In the genomic region with DNA sequence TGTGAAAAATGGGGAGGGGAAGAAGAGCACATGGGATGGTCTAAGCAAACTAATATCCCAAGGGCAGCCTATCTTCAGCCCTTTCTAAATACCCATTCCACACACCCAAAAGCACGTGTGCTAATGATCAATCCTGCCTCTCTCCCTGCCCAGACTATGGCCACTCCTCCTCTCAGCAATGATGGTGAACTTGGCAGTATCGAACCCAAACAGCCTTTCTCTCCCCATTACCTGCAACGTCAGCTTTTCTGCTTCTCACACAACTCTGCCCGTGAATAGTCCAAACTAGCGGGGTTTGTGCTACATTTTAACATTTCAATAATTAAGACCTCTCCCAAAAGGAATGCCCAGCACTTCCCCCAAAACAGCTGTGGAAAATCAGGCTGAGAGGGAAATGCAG, we compare ENCODE assay signal across 17 cellular contexts. TPM values are rescaled to one million over a fixed set of nuclear protein-coding genes. Genes with fewer than 3 reads are reported as not detected.
DNase-seq lines count a peak whose midpoint lies in the region; ATAC-seq, FAIRE-seq and TF ChIP-seq lines count a peak whose summit lies in the region.
"Had no signal": no experiment of that assay in that cellular context is flagged by ENCODE, and none has a peak within 500 bp of the region (broad histone marks: within the 10 kb centered on the region; RNA-seq: fewer than 3 reads in every experiment).

No MANE protein-coding gene starts in this region.

- H2AFZ ChIP-seq in IMR-90 (replicated peaks; ENCODE audit: low read length, poor library complexity) = no peak overlapping the region
- H2AFZ ChIP-seq in H1 (ENCODE audit: low read length) = no peak overlapping the region

- H2AK5ac ChIP-seq in IMR-90 (ENCODE audit: low read depth, low read length) (no peak overlapping the region), H1 (ENCODE audit: low read depth, low read length) (no peak overlapping the region)

- peaks cover 23% of the 10 kb centered on the region for H3K9me1 ChIP-seq in IMR-90 (ENCODE audit: insufficient read depth, low read length)

- TF ChIP-seq POLR2A in IMR-90 (IDR thresholded peaks at IDR 0.05; ENCODE audit: low read depth, low read length) (no peak), H1 (IDR thresholded peaks at IDR 0.05; ENCODE audit: control extremely low read depth in 1 of 2, low read depth in 2 of 2, low read length in 2 of 2) (no peak)

- no peak for TF ChIP-seq CTCF in IMR-90 (conservative IDR thresholded peaks at IDR 0.05; ENCODE audit: low read depth, low read length)
- no peak for TF ChIP-seq CTCF in H1 (IDR thresholded peaks at IDR 0.05; ENCODE audit: control extremely low read depth in 1 of 3, insufficient read depth in 1 of 3, low read depth in 1 of 3, low read length in 3 of 3)
- TF ChIP-seq CTCF in neural crest cell (conservative IDR thresholded peaks at IDR 0.05) = no peak

- no TSS peak for BruUV-seq in IMR-90 (replicated peaks; lab: Mats Ljungman, UMichigan)

- H3K79me2 ChIP-seq in H1 (ENCODE audit: control insufficient read depth in 1 of 2, insufficient read depth in 2 of 2, low read length in 2 of 2) = peaks cover 7 to 98% of the 10 kb centered on the region in 2 experiments

- H4K5ac ChIP-seq in IMR-90 (ENCODE audit: low read depth, low read length) = no peak overlapping the region
- no peak overlapping the region for H4K5ac ChIP-seq in H1 (ENCODE audit: insufficient read length, low read depth, low read length)

- H3K4me1 Mint-ChIP-seq in neural crest cell = peaks cover 37% of the 10 kb centered on the region

- no peak for FAIRE-seq in H1 (lab: Jason Lieb, UNC)
- FAIRE-seq: G401.6 had no signal

- dilution Hi-C loops in IMR-90 (cut with HindIII; ENCODE audit: low sequenced_read_pairs, unreplicated experiment) = no loop called here

- H2BK5ac ChIP-seq in IMR-90 (ENCODE audit: low read depth, low read length, poor library complexity, severe bottlenecking) = no peak overlapping the region
- H2BK5ac ChIP-seq in H1 (ENCODE audit: low read depth, low read length) = peak overlapping the region; percentile 29; the same call in 1 of the 2 replicates

- intact Hi-C loops in IMR-90 (cut with micrococcal nuclease) = no loop called here

- H4K8ac ChIP-seq in IMR-90 (ENCODE audit: low read depth in 2 of 2, low read length in 2 of 2) (no peak overlapping the region), H1 (ENCODE audit: extremely low read depth, insufficient read depth, low read length) (no peak overlapping the region)

- H3K14ac ChIP-seq in IMR-90 (replicated peaks; ENCODE audit: low read depth, low read length) (peak overlapping the region; percentile 31; the same call in 1 of the 2 replicates), H1 (ENCODE audit: insufficient read length) (no peak overlapping the region)

- TF ChIP-seq RAD21 in IMR-90 (IDR thresholded peaks at IDR 0.05; ENCODE audit: low read length) (no peak), H1 (IDR thresholded peaks at IDR 0.05 in 1 of 2, conservative IDR thresholded peaks at IDR 0.05 in 1 of 2; ENCODE audit: low read depth in 2 of 2, low read length in 2 of 2) (no peak)

- no peak overlapping the region for H2AK9ac ChIP-seq in IMR-90 (replicated peaks; ENCODE audit: low read depth, low read length, poor library complexity)

- H3K18ac ChIP-seq in IMR-90 (ENCODE audit: low read depth, low read length) = no peak overlapping the region
- H3K18ac ChIP-seq in H1 (ENCODE audit: extremely low read depth, low read length) = peak overlapping the region; percentile 48; the same call in 1 of the 2 replicates

- H3K23ac ChIP-seq in IMR-90 (ENCODE audit: low read depth, low read length) (no peak overlapping the region), H1 (ENCODE audit: insufficient read length) (no peak overlapping the region)

- H3K27me3 ChIP-seq in BLaER1 = no peaks in the 10 kb centered on the region
- no peaks in the 10 kb centered on the region for H3K27me3 ChIP-seq in IMR-90 (ENCODE audit: control insufficient read depth, insufficient read depth, low read length)
- no peaks in the 10 kb centered on the region for H3K27me3 ChIP-seq in H1 (replicated peaks in 1 of 4; ENCODE audit: control insufficient read depth in 3 of 4, extremely low read depth in 1 of 4, insufficient read depth in 3 of 4, low read length in 3 of 4)

- DNase-seq in IMR-90 (no peak), H1 (ENCODE audit: low read depth in 1 of 2, low spot score in 2 of 2) (no peak), neural crest cell (ENCODE audit: low read depth, low spot score) (no peak), superior temporal gyrus (ENCODE audit: extremely low spot score) (no peak), NCI-H1417 treated with DMSO at 0.1 percent for 48 hours (lab: John Stamatoyannopoulos, UW) (no peak)
- DNase-seq in effector CD4-positive, alpha-beta T cell = no peak
- DNase-seq: DND-41, NCI-H1417, NCI-H2029, NCI-H2171, NCI-H446, PC-3 had no signal

- H4K20me1 ChIP-seq in BLaER1 = peaks cover 99% of the 10 kb centered on the region
- peaks cover 36% of the 10 kb centered on the region for H4K20me1 ChIP-seq in IMR-90 (ENCODE audit: insufficient read depth, low read length)
- H4K20me1 ChIP-seq in H1 (replicated peaks in 1 of 2; ENCODE audit: control insufficient read depth in 1 of 2, insufficient read depth in 2 of 2, low read length in 2 of 2) = peaks cover 0 to 21% of the 10 kb centered on the region in 2 experiments

- no peak overlapping the region for H2BK12ac ChIP-seq in H1 (ENCODE audit: low read depth, low read length)

- H3K36me3 ChIP-seq in BLaER1 (peaks cover 57% of the 10 kb centered on the region), IMR-90 (ENCODE audit: control insufficient read depth, insufficient read depth, low read length) (peaks cover 4% of the 10 kb centered on the region), H1 (ENCODE audit: control insufficient read depth in 2 of 4, insufficient read depth in 4 of 4, low read length in 3 of 4) (peaks cover 0 to 3% (median 0%) of the 10 kb centered on the region in 4 experiments; a peak in 2 of 8 replicates)

- H2BK20ac ChIP-seq in IMR-90 (ENCODE audit: low read depth, low read length) (no peak overlapping the region), H1 (ENCODE audit: low read length) (no peak overlapping the region)

- H3K4me3 ChIP-seq in BLaER1 (no peak overlapping the region), IMR-90 (ENCODE audit: insufficient read depth, low read depth, low read length) (no peak overlapping the region), H1 (ENCODE audit: extremely low read depth in 1 of 4, insufficient read depth in 2 of 4, low read depth in 3 of 4, low read length in 4 of 4) (peak overlapping the region in 1 of 4 experiments; percentile 11; a peak in 1 of 8 replicates)

- in situ Hi-C loops in IMR-90 (cut with MboI; ENCODE audit: low sequenced_read_pairs) = no loop called here

- H2BK15ac ChIP-seq in IMR-90 (ENCODE audit: low read depth, low read length) (no peak overlapping the region), H1 (ENCODE audit: low read length) (no peak overlapping the region)

- no peaks in the 10 kb centered on the region for H3K27me3 Mint-ChIP-seq in neural crest cell (ENCODE audit: low read depth)
- H3K27me3 Mint-ChIP-seq: IgD-negative memory B cell had no signal

- H3K4ac ChIP-seq in IMR-90 (ENCODE audit: low read depth, low read length) = peak overlapping the region; percentile 15; the same call in 1 of the 2 replicates
- H3K4ac ChIP-seq in H1 (replicated peaks; ENCODE audit: insufficient read length, low read depth, low read length) = peak overlapping the region; percentile 28

- H3K23me2 ChIP-seq in H1 (ENCODE audit: low read depth, low read length) = no peaks in the 10 kb centered on the region

- CTCF ChIA-PET in IMR-90 (lab: Yijun Ruan, JAX) = no interaction called here
- CTCF ChIA-PET in H1 (lab: Charles Lee; ENCODE audit: partially characterized antibody) = interaction anchor here (0.6 to 8.3 kb wide), 11 partner anchors 9 to 182 kb away, joined by 3 to 69 read pairs (median 5); no protein-coding TSS in a partner anchor

- H3K4me1 ChIP-seq in BLaER1 (peaks cover 46% of the 10 kb centered on the region), IMR-90 (ENCODE audit: control insufficient read depth, insufficient read depth, low read length) (peaks cover 19% of the 10 kb centered on the region), H1 (replicated peaks in 1 of 4; ENCODE audit: control insufficient read depth in 3 of 4, insufficient read depth in 4 of 4, low read length in 3 of 4) (peaks cover 9 to 37% (median 26%) of the 10 kb centered on the region in 4 experiments)

- peak overlapping the region; percentile 86 for H3K27ac Mint-ChIP-seq in neural crest cell (ENCODE audit: unreplicated experiment)

- H3K9me3 ChIP-seq in BLaER1 = no peaks in the 10 kb centered on the region
- H3K9me3 ChIP-seq in IMR-90 (ENCODE audit: control insufficient read depth, insufficient read depth, low read length) = no peaks in the 10 kb centered on the region
- no peaks in the 10 kb centered on the region for H3K9me3 ChIP-seq in H1 (ENCODE audit: insufficient read depth in 2 of 2, low read depth in 1 of 2, low read length in 1 of 2)

- H3K79me1 ChIP-seq in IMR-90 (ENCODE audit: low read depth in 1 of 2, low read length in 2 of 2) (peaks cover 60 to 88% of the 10 kb centered on the region in 2 experiments), H1 (ENCODE audit: low read depth, low read length) (peaks cover 15% of the 10 kb centered on the region; the same call in 1 of the 2 replicates)

- 57% methylated on average over 1 of the region's 5 CpGs; no CpG with 5 or more reads in 1 of the 2 experiments for WGBS in IMR-90 (ENCODE audit: extremely low coverage in 2 of 2, insufficient read length in 1 of 2), 2 experiments
- WGBS in H1 (ENCODE audit: extremely low coverage in 1 of 2, insufficient coverage in 1 of 2, insufficient read length in 1 of 2, insufficient replicate concordance in 2 of 2, low coverage in 1 of 2, low lambda C conversion rate in 2 of 2, missing lambda C conversion rate in 1 of 2), 2 experiments = 60% methylated on average over 5 of the region's 5 CpGs; no CpG with 5 or more reads in 1 of the 2 experiments

- no peaks in the 10 kb centered on the region for H3K9me3 Mint-ChIP-seq in neural crest cell
- H3K9me3 Mint-ChIP-seq: IgD-negative memory B cell had no signal

- no peak overlapping the region for H3K4me3 Mint-ChIP-seq in neural crest cell

- H3K56ac ChIP-seq in IMR-90 (ENCODE audit: extremely low read depth, insufficient read depth, low read length) (no peak overlapping the region), H1 (replicated peaks; ENCODE audit: insufficient read length, low read depth, low read length) (no peak overlapping the region)

- H2BK120ac ChIP-seq in IMR-90 (ENCODE audit: low read depth, low read length) = no peak overlapping the region
- no peak overlapping the region for H2BK120ac ChIP-seq in H1 (replicated peaks; ENCODE audit: low read depth, low read length)

- H3K27ac ChIP-seq in BLaER1 (no peak overlapping the region), IMR-90 (ENCODE audit: insufficient read depth, low read length) (no peak overlapping the region), H1 (ENCODE audit: low read depth, low read length) (no peak overlapping the region)
- H3K27ac ChIP-seq: RWPE1 had no signal

- TF ChIP-seq EP300 in H1 (IDR thresholded peaks at IDR 0.05; ENCODE audit: borderline replicate concordance in 1 of 2, low read depth in 2 of 2, low read length in 2 of 2) = no peak

- H3K9ac ChIP-seq in BLaER1 (no peak overlapping the region), IMR-90 (ENCODE audit: low read depth, low read length) (no peak overlapping the region), H1 (replicated peaks in 1 of 4; ENCODE audit: extremely low read depth in 1 of 4, low read depth in 3 of 4, low read length in 3 of 4) (peak overlapping the region in 1 of 4 experiments; percentile 22; a peak in 1 of 7 replicates)

- H3K4me2 ChIP-seq in BLaER1 = peak overlapping the region; percentile 20
- no peak overlapping the region for H3K4me2 ChIP-seq in IMR-90 (ENCODE audit: low read depth, low read length)
- peak overlapping the region; percentile 30 to 34; a peak in 3 of 4 replicates for H3K4me2 ChIP-seq in H1 (ENCODE audit: insufficient read depth in 1 of 2, low read depth in 2 of 2, low read length in 2 of 2)

- peak overlapping the region; percentile 6; the same call in 1 of the 2 replicates for H4K91ac ChIP-seq in IMR-90 (ENCODE audit: insufficient read depth, low read depth, low read length)
- H4K91ac ChIP-seq in H1 (replicated peaks; ENCODE audit: insufficient read length, low read length) = no peak overlapping the region

- H3K36me3 Mint-ChIP-seq in neural crest cell (ENCODE audit: low read depth) = no peaks in the 10 kb centered on the region
- H3K36me3 Mint-ChIP-seq: IgD-negative memory B cell had no signal

- ATAC-seq in IMR-90 (ENCODE audit: low read depth) (no peak), HG03442 (IDR thresholded peaks at IDR 0.05; ENCODE audit: unreplicated experiment) (no peak)
- ATAC-seq: PC-3 had no signal

- POLR2A ChIA-PET in IMR-90 (lab: Charles Lee; ENCODE audit: unreplicated experiment) = no interaction called here
- POLR2A ChIA-PET in H1 (lab: Charles Lee; ENCODE audit: partially characterized antibody) = interaction anchor here (1.0 to 3.9 kb wide), 9 partner anchors 9 to 164 kb away, joined by 3 to 16 read pairs (median 6); a partner anchor contains a TSS

RNA-seq across cellular contexts. Expression of a gene that starts 41.6 kb away (rescaled TPM):
- total RNA-seq in IMR-90 (2012; rRNA removed) (9.7 and 10.9 TPM in 2 replicates), neural crest cell (94.3 and 99.0 TPM in 2 replicates)
- polyA plus RNA-seq in IMR-90 (2012; rRNA removed) (39.6 and 40.6 TPM in 2 replicates), H1 (2011; rRNA removed) (99.7 and 126 TPM in 2 replicates)
- 18.9 and 49.8 TPM in 2 replicates for polyA plus RNA-seq in IMR-90 (2012; cell fraction: cytosol; rRNA removed)
- 36.1 and 36.7 TPM in 2 replicates for polyA plus RNA-seq in IMR-90 (2012; cell fraction: nucleus; rRNA removed; ENCODE audit: low replicate concordance)
- total RNA-seq in H1 (2021; fragmentation: NEBNext Ultra II Directional; extraction: Animal tissue kit (Norgen Biotek cat#: 25700)) = 133 and 134 TPM in 2 replicates
- 76.0 TPM for polyA plus RNA-seq in H1 (2011; cell fraction: cytosol; rRNA removed)
- polyA plus RNA-seq in H1 (2011; cell fraction: nucleus; rRNA removed) = 114 TPM
- polyA plus RNA-seq in H1 (2012, experiment 1 of 2) = 108 to 113 TPM (median 112 TPM) in 4 replicates
- 86.8 TPM for polyA plus RNA-seq in H1 (2012, experiment 2 of 2)
- 131 TPM for polyA plus RNA-seq in H1 (2013, experiment 1 of 2)
- 128 TPM for polyA plus RNA-seq in H1 (2013, experiment 2 of 2)
- polyA minus RNA-seq in H1 (2011; rRNA and poly(A)+ RNA removed) = 35.3 and 44.7 TPM in 2 replicates
- polyA minus RNA-seq in H1 (2011; cell fraction: cytosol; rRNA and poly(A)+ RNA removed) = 39.1 TPM
- polyA minus RNA-seq in H1 (2011; cell fraction: nucleus; rRNA and poly(A)+ RNA removed) = 26.8 TPM
